Comparison of ENCODE assay signal across 15 cellular contexts in the genomic region with DNA sequence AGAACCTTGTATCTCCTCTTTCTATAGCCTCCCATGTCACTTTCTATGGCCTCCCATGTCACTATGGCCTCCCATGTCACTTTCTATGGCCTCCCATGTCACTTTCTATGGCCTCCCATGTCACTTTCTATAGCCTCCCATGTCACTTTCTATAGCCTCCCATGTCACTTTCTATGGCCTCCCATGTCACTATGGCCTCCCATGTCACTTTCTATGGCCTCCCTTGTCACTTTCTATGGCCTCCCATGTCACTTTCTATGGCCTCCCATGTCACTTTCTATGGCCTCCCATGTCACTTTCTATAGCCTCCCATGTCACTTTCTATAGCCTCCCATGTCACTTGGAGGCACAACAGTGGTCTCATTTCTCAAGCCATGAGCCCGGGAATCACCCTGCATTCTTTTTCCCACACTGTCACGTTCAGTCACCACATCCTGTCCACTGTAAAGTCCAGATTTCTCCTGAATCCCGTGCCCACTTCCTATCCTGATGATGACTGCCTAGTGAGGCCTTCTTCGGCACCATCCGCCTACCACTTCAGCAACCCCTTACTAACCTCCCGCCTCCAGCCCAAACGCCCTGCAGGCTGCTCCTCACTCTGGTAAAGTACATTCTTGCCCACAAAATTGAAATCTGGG. TPM values are rescaled to one million over a fixed set of nuclear protein-coding genes. Genes with fewer than 3 reads are reported as not detected.
A peak's percentile ranks its signal among the peaks of the same experiment; 100 is the strongest.
DNase-seq lines count a peak whose midpoint lies in the region; TF ChIP-seq lines count a peak whose summit lies in the region.
"Not testable (repeated sequence)": the region's sequence is repeated elsewhere in the genome, so short reads cannot be mapped to it uniquely, and the experiment has no call there.
"Had no signal": no experiment of that assay in that cellular context is flagged by ENCODE, and none has a peak within 500 bp of the region (broad histone marks: within the 10 kb centered on the region; RNA-seq: fewer than 3 reads in every experiment).

No MANE protein-coding gene starts in this region.

- not testable (repeated sequence) for H3K4me2 ChIP-seq in smooth muscle cell

- H3K27ac Mint-ChIP-seq in HFFc6 (peak overlapping the region; percentile 27; the same call in 1 of the 2 replicates), chondrocyte (ENCODE audit: unreplicated experiment) (peak overlapping the region; percentile 54)

- H3K36me3 Mint-ChIP-seq in HFFc6 (ENCODE audit: low read depth); chondrocyte (ENCODE audit: low read depth): not testable (repeated sequence)

- peak; percentile 43 for DNase-seq in ELR (ENCODE audit: low read depth)
- DNase-seq in HFFc6; chondrocyte (ENCODE audit: low spot score); smooth muscle cell (lab: John Stamatoyannopoulos, UW; ENCODE audit: unreplicated experiment): not testable (repeated sequence)
- peak; percentile 55 for DNase-seq in M059J (ENCODE audit: low read depth)
- peak; percentile 8 for DNase-seq in fibroblast of pulmonary artery (ENCODE audit: low read depth)
- peak; percentile 20 for DNase-seq in hepatic stellate cell (ENCODE audit: low spot score)

- not testable (repeated sequence) for H3K36me3 ChIP-seq in smooth muscle cell (ENCODE audit: low read depth)

- H3K9me3 Mint-ChIP-seq in HFFc6; chondrocyte (ENCODE audit: low read depth): not testable (repeated sequence)

- H3K9ac ChIP-seq in smooth muscle cell (ENCODE audit: low read depth), result not testable (repeated sequence)

- H3K27ac ChIP-seq in smooth muscle cell (ENCODE audit: low read depth), result peak overlapping the region; percentile 28

- H3K27me3 ChIP-seq in smooth muscle cell (ENCODE audit: low read depth), result not testable (repeated sequence)

- peaks cover 11% of the 10 kb centered on the region for H3K4me1 Mint-ChIP-seq in HFFc6 (ENCODE audit: low read depth)
- not testable (repeated sequence) for H3K4me1 Mint-ChIP-seq in chondrocyte (ENCODE audit: low read depth)

- not testable (repeated sequence) for H3K79me2 ChIP-seq in smooth muscle cell (ENCODE audit: low read depth)

- not testable (repeated sequence) for H3F3A ChIP-seq in smooth muscle cell (ENCODE audit: low read depth)

- not testable (repeated sequence) for H3K4me1 ChIP-seq in smooth muscle cell (ENCODE audit: low read depth)

- not testable (repeated sequence) for H3K4me3 Mint-ChIP-seq in HFFc6; chondrocyte (ENCODE audit: unreplicated experiment)

- H3K27me3 Mint-ChIP-seq in HFFc6 (ENCODE audit: insufficient read depth); chondrocyte (ENCODE audit: low read depth): not testable (repeated sequence)

- H4K20me1 ChIP-seq in smooth muscle cell (ENCODE audit: low read depth), result peaks cover 12% of the 10 kb centered on the region

- not testable (repeated sequence) for H3K9me3 ChIP-seq in smooth muscle cell (replicated peaks; ENCODE audit: low read depth)

- 75% methylated on average over 7 of the region's 7 CpGs for WGBS in smooth muscle cell (ENCODE audit: low lambda C conversion rate)

- H2AFZ ChIP-seq in smooth muscle cell (ENCODE audit: low read depth), result not testable (repeated sequence)

- H3K4me3 ChIP-seq in fibroblast of pulmonary artery (replicated peaks; ENCODE audit: low read depth, low read length); smooth muscle cell: not testable (repeated sequence)

- TF ChIP-seq CTCF in HFFc6 (IDR thresholded peaks at IDR 0.05); chondrocyte (IDR thresholded peaks at IDR 0.05); fibroblast of pulmonary artery (IDR thresholded peaks at IDR 0.05; ENCODE audit: low read length, missing control alignments); smooth muscle cell (IDR thresholded peaks at IDR 0.05; ENCODE audit: borderline replicate concordance, insufficient read depth, poor library complexity, severe bottlenecking): not testable (repeated sequence)

RNA-seq across cellular contexts. Expression of gene HSFX2, which starts 10.3 kb away (rescaled TPM):
- total RNA-seq in HFFc6 (2021; fragmentation: NEBNext Ultra II Directional; extraction: Animal tissue kit (Norgen Biotek cat#: 25700)), result under 1 TPM in 2 of 6 experiments, not detected in 4; 0.34 to 0.35 TPM
- total RNA-seq in M059J (2014; rRNA removed; shearing (Covaris generic)), result 0.79 TPM in 1 of 2 replicates, not detected in the other
- total RNA-seq in chondrocyte (not detected in 3 replicates), smooth muscle cell (0.63 TPM in 1 of 2 replicates, not detected in the other)
- polyA plus RNA-seq in smooth muscle cell, result 0.38 TPM in 1 of 2 replicates, not detected in the other
- total RNA-seq: CD4-positive, alpha-beta T cell; G401; H9 had no signal

RNA-seq across cellular contexts. Expression of gene MAGEA9B, which starts 18.1 kb away (rescaled TPM):
- not detected for total RNA-seq in HFFc6 (2021; fragmentation: NEBNext Ultra II Directional; extraction: Animal tissue kit (Norgen Biotek cat#: 25700))
- 0.37 TPM in 1 of 2 replicates, not detected in the other for total RNA-seq in M059J (2014; rRNA removed; shearing (Covaris generic))
- not detected in 3 replicates for total RNA-seq in chondrocyte
- not detected in 2 replicates for total RNA-seq in smooth muscle cell
- not detected in 2 replicates for polyA plus RNA-seq in smooth muscle cell
- total RNA-seq: Caco-2; CD4-positive, alpha-beta T cell; G401; GM12878; H9 had no signal
- polyA plus RNA-seq: BJ had no signal

RNA-seq across cellular contexts. Expression of gene TMEM185A, which starts 26.2 kb away (rescaled TPM):
- 10 to 100 TPM; 14.7 to 19.8 (median 16.4) TPM for total RNA-seq in HFFc6 (2021; fragmentation: NEBNext Ultra II Directional; extraction: Animal tissue kit (Norgen Biotek cat#: 25700))
- total RNA-seq in M059J (2014; rRNA removed; shearing (Covaris generic)), result 32.7 and 38.4 TPM in 2 replicates
- total RNA-seq in chondrocyte, result 21.7 to 30.2 TPM (median 21.9 TPM) in 3 replicates
- 33.1 and 33.4 TPM in 2 replicates for total RNA-seq in smooth muscle cell
- 38.6 and 39.7 TPM in 2 replicates for polyA plus RNA-seq in smooth muscle cell

RNA-seq across cellular contexts. Expression of gene HSFX3, which starts 55.6 kb away (rescaled TPM):
- total RNA-seq in HFFc6 (2021; fragmentation: NEBNext Ultra II Directional; extraction: Animal tissue kit (Norgen Biotek cat#: 25700)), result not detected
- total RNA-seq in M059J (2014; rRNA removed; shearing (Covaris generic)), result not detected in 2 replicates
- total RNA-seq in chondrocyte (not detected in 3 replicates), smooth muscle cell (not detected in 2 replicates)
- not detected in 2 replicates for polyA plus RNA-seq in smooth muscle cell
- total RNA-seq: Caco-2; CD4-positive, alpha-beta T cell; G401; H9 had no signal
- polyA plus RNA-seq: A549, BJ, IgD-negative memory B cell had no signal
